ENCODE assay signal across 30 cellular contexts in genomic region chr11:31387379-31387778, GRCh38. TPM values are rescaled to one million over a fixed set of nuclear protein-coding genes. Genes with fewer than 3 reads are reported as not detected.
A peak's percentile ranks its signal among the peaks of the same experiment; 100 is the strongest.
DNase-seq lines count a peak whose midpoint lies in the region; ATAC-seq and TF ChIP-seq lines count a peak whose summit lies in the region.
"Had no signal": no experiment of that assay in that cellular context is flagged by ENCODE, and none has a peak within 500 bp of the region (broad histone marks: within the 10 kb centered on the region; RNA-seq: fewer than 3 reads in every experiment).

No MANE protein-coding gene starts in this region.

- H3K14ac ChIP-seq in IMR-90 (replicated peaks; ENCODE audit: low read depth, low read length): no peak overlapping the region

- peak; percentile 59 for ATAC-seq in IMR-90 (ENCODE audit: low read depth)
- no peak for ATAC-seq in HG03342 (IDR thresholded peaks at IDR 0.05; ENCODE audit: unreplicated experiment)
- no peak for ATAC-seq in GM21737 (IDR thresholded peaks at IDR 0.05; ENCODE audit: unreplicated experiment)
- no peak for ATAC-seq in GM18502 (IDR thresholded peaks at IDR 0.05; ENCODE audit: poor library complexity, unreplicated experiment)
- ATAC-seq: A549, GM12878, left ventricle myocardium superior, pancreas, right lobe of liver had no signal

- no peak overlapping the region for H3K4me2 ChIP-seq in IMR-90 (ENCODE audit: low read depth, low read length)
- H3K4me2 ChIP-seq: A549 had no signal

- in situ Hi-C loops in IMR-90 (cut with MboI; ENCODE audit: low sequenced_read_pairs): no loop called here

- no peak overlapping the region for H2AFZ ChIP-seq in IMR-90 (replicated peaks; ENCODE audit: low read length, poor library complexity)
- H2AFZ ChIP-seq: GM23248 had no signal

- CTCF ChIA-PET in IMR-90 (lab: Yijun Ruan, JAX): no interaction called here

- no peak for TF ChIP-seq CTCF in AG10803 (conservative IDR thresholded peaks at IDR 0.05; ENCODE audit: low read length)
- no peak for TF ChIP-seq CTCF in IMR-90 (conservative IDR thresholded peaks at IDR 0.05; ENCODE audit: low read depth, low read length)

- no peak overlapping the region for H3K4ac ChIP-seq in IMR-90 (ENCODE audit: low read depth, low read length)

- no peak overlapping the region for H3K56ac ChIP-seq in IMR-90 (ENCODE audit: extremely low read depth, insufficient read depth, low read length)

- no peak overlapping the region for H2BK120ac ChIP-seq in IMR-90 (ENCODE audit: low read depth, low read length)

- H4K20me1 ChIP-seq in IMR-90 (ENCODE audit: insufficient read depth, low read length): no peaks in the 10 kb centered on the region

- peaks cover 0 to 3% of the 10 kb centered on the region in 2 experiments; a peak in 1 of 4 replicates for H3K79me1 ChIP-seq in IMR-90 (ENCODE audit: low read depth in 1 of 2, low read length in 2 of 2)

- no peak for TF ChIP-seq POLR2A in IMR-90 (IDR thresholded peaks at IDR 0.05; ENCODE audit: low read depth, low read length)

- no peak overlapping the region for H3K18ac ChIP-seq in IMR-90 (ENCODE audit: low read depth, low read length)

- no peak overlapping the region for H3K9ac ChIP-seq in IMR-90 (ENCODE audit: low read depth, low read length)
- H3K9ac ChIP-seq: GM23248 had no signal

- H3K27ac ChIP-seq in IMR-90 (ENCODE audit: insufficient read depth, low read length): no peak overlapping the region
- no peak overlapping the region for H3K27ac ChIP-seq in epithelial cell of prostate
- peak overlapping the region; percentile 65 for H3K27ac ChIP-seq in mesodermal cell (ENCODE audit: low read depth, low read length, severe bottlenecking)
- H3K27ac ChIP-seq: A549, esophagus squamous epithelium, GM23248, pancreas, right lobe of liver, upper lobe of left lung had no signal

- H2AK5ac ChIP-seq in IMR-90 (ENCODE audit: low read depth, low read length): no peak overlapping the region

- no peak overlapping the region for H2BK5ac ChIP-seq in IMR-90 (ENCODE audit: low read depth, low read length, poor library complexity, severe bottlenecking)

- no peak overlapping the region for H3K23ac ChIP-seq in IMR-90 (ENCODE audit: low read depth, low read length)

- no peak overlapping the region for H2BK20ac ChIP-seq in IMR-90 (ENCODE audit: low read depth, low read length)

- dilution Hi-C loops in IMR-90 (cut with HindIII; ENCODE audit: low sequenced_read_pairs, unreplicated experiment): no loop called here

- TF ChIP-seq RAD21 in IMR-90 (IDR thresholded peaks at IDR 0.05; ENCODE audit: low read length): no peak

- H2BK15ac ChIP-seq in IMR-90 (ENCODE audit: low read depth, low read length): no peak overlapping the region

- H3K27me3 ChIP-seq in IMR-90 (ENCODE audit: control insufficient read depth, insufficient read depth, low read length): no peaks in the 10 kb centered on the region
- H3K27me3 ChIP-seq: esophagus squamous epithelium, pancreas, right lobe of liver, upper lobe of left lung had no signal

- WGBS in IMR-90 (ENCODE audit: extremely low coverage in 2 of 2, insufficient read length in 1 of 2), 2 experiments: no CpG with 5 or more reads among the region's 2 CpGs
- WGBS in mesodermal cell (ENCODE audit: insufficient coverage in 2 of 2), 2 experiments: 67 to 80% methylated on average over 1 of the region's 2 CpGs

- H3K36me3 ChIP-seq in IMR-90 (ENCODE audit: control insufficient read depth, insufficient read depth, low read length) (no peaks in the 10 kb centered on the region), mesodermal cell (ENCODE audit: control insufficient read depth, insufficient read depth, low read length) (no peaks in the 10 kb centered on the region)
- H3K36me3 ChIP-seq: pancreas, right lobe of liver, upper lobe of left lung had no signal

- no peaks in the 10 kb centered on the region for H3K9me3 ChIP-seq in IMR-90 (ENCODE audit: control insufficient read depth, insufficient read depth, low read length)
- H3K9me3 ChIP-seq in mesodermal cell (ENCODE audit: control insufficient read depth, low read length): no peaks in the 10 kb centered on the region
- H3K9me3 ChIP-seq: A549, esophagus squamous epithelium, pancreas, right lobe of liver, upper lobe of left lung had no signal

- no peak overlapping the region for H3K4me3 ChIP-seq in AG10803 (ENCODE audit: low read length)
- H3K4me3 ChIP-seq in IMR-90 (ENCODE audit: insufficient read depth, low read depth, low read length): no peak overlapping the region
- no peak overlapping the region for H3K4me3 ChIP-seq in mesodermal cell (ENCODE audit: extremely low read depth, insufficient read depth, low read length, poor library complexity, severe bottlenecking)
- H3K4me3 ChIP-seq: A549, esophagus squamous epithelium, GM12878, GM23248, pancreas, right lobe of liver, upper lobe of left lung had no signal

- BruUV-seq in IMR-90 (replicated peaks; lab: Mats Ljungman, UMichigan): no TSS peak

- intact Hi-C loops in IMR-90 (cut with micrococcal nuclease): no loop called here

- H4K91ac ChIP-seq in IMR-90 (ENCODE audit: insufficient read depth, low read depth, low read length): no peak overlapping the region

- H3K4me1 ChIP-seq in IMR-90 (ENCODE audit: control insufficient read depth, insufficient read depth, low read length) (peaks cover 2% of the 10 kb centered on the region), mesodermal cell (ENCODE audit: control insufficient read depth, insufficient read depth, low read length, poor library complexity, severe bottlenecking) (no peaks in the 10 kb centered on the region)
- H3K4me1 ChIP-seq: A549, esophagus squamous epithelium, pancreas, right lobe of liver, upper lobe of left lung had no signal

- H4K8ac ChIP-seq in IMR-90 (ENCODE audit: low read depth in 2 of 2, low read length in 2 of 2): no peak overlapping the region

- DNase-seq in AG10803 (ENCODE audit: low read depth) (peak; percentile 86), IMR-90 (peak; percentile 16), epithelial cell of prostate (ENCODE audit: low read depth, low spot score) (peak; percentile 20), SKM-1 treated with dmso at 0.1 percent for 144 hours (lab: John Stamatoyannopoulos, UW; ENCODE audit: unreplicated experiment) (no peak)
- DNase-seq: activated CD4-positive, alpha-beta memory T cell treated with anti-CD3 and anti-CD28 coated beads for 36 hours; activated CD4-positive, CD25-positive, alpha-beta regulatory T cell; activated CD8-positive, alpha-beta memory T cell treated with anti-CD3 and anti-CD28 coated beads, Interleukin-2, amount 50 U/mL, for 48 hours; C1 segment of cervical spinal cord; DMS79; esophagus squamous epithelium; GM23248; hypothalamus; left ventricle myocardium superior; NCI-H1105 treated with DMSO at 0.1 percent for 48 hours; NCI-H2029; pancreas; right lobe of liver; stimulated activated CD4-positive, alpha-beta T cell treated with anti-CD3 and anti-CD28 coated beads, Interleukin-12 subunit alpha, Interleukin-12 subunit beta, amount 100 ng/mL, for 4 hours; stimulated activated CD4-positive, alpha-beta T cell treated with anti-CD3 and anti-CD28 coated beads, Interleukin-4, amount 100 ng/mL, for 1 hour; T-helper 1 cell; upper lobe of left lung had no signal

- POLR2A ChIA-PET in IMR-90 (lab: Charles Lee; ENCODE audit: unreplicated experiment): interaction anchor here (0.7 kb wide), 1 partner anchor 14 kb away, joined by 4 read pairs; no protein-coding TSS in a partner anchor

- H3K9me1 ChIP-seq in IMR-90 (ENCODE audit: insufficient read depth, low read length): peaks cover 15% of the 10 kb centered on the region; the same call in 1 of the 2 replicates

- H4K5ac ChIP-seq in IMR-90 (ENCODE audit: low read depth, low read length): no peak overlapping the region

- no peak overlapping the region for H2AK9ac ChIP-seq in IMR-90 (replicated peaks; ENCODE audit: low read depth, low read length, poor library complexity)

TF ChIP-seq in IMR-90, 13 proteins besides CTCF, POLR2A, EP300 and RAD21:
- TF ChIP-seq FOS (IDR thresholded peaks at IDR 0.05; ENCODE audit: low read depth, low read length) (no peak), SMC3 (IDR thresholded peaks at IDR 0.05; ENCODE audit: low read depth, low read length) (no peak), USF2 (IDR thresholded peaks at IDR 0.05; ENCODE audit: low read depth, low read length) (no peak), MAZ (IDR thresholded peaks at IDR 0.05; ENCODE audit: borderline replicate concordance, low read depth, low read length) (no peak), MAFK (IDR thresholded peaks at IDR 0.05; ENCODE audit: low read depth, low read length) (no peak), CHD1 (IDR thresholded peaks at IDR 0.05; ENCODE audit: low read depth, low read length) (no peak), RFX5 (IDR thresholded peaks at IDR 0.05; ENCODE audit: low read depth, low read length) (no peak), NFE2L2 (IDR thresholded peaks at IDR 0.05; ENCODE audit: low read depth, low read length) (no peak), RCOR1 (IDR thresholded peaks at IDR 0.05; ENCODE audit: insufficient replicate concordance, low read length) (no peak)

RNA-seq across cellular contexts. Expression of gene DNAJC24, which starts 17.7 kb away (rescaled TPM):
- 8.2 and 16.1 TPM in 2 replicates for total RNA-seq in IMR-90 (2012; rRNA removed)
- polyA plus RNA-seq in IMR-90 (2012; rRNA removed): 8.1 and 8.9 TPM in 2 replicates
- polyA plus RNA-seq in IMR-90 (2012; cell fraction: cytosol; rRNA removed): 1.5 and 2.4 TPM in 2 replicates
- polyA plus RNA-seq in IMR-90 (2012; cell fraction: nucleus; rRNA removed; ENCODE audit: low replicate concordance): 4.2 and 17.0 TPM in 2 replicates
- 13.7 TPM for polyA plus RNA-seq in mesodermal cell (2013, experiment 1 of 2)
- 15.4 TPM for polyA plus RNA-seq in mesodermal cell (2013, experiment 2 of 2)

RNA-seq across cellular contexts. Expression of gene DCDC1, which starts 17.8 kb away (rescaled TPM):
- under 0.01 TPM in 1 of 2 replicates, not detected in the other for total RNA-seq in IMR-90 (2012; rRNA removed)
- not detected in 2 replicates for polyA plus RNA-seq in IMR-90 (2012; rRNA removed)
- polyA plus RNA-seq in IMR-90 (2012; cell fraction: cytosol; rRNA removed): 0.03 TPM in 1 of 2 replicates, not detected in the other
- not detected in 2 replicates for polyA plus RNA-seq in IMR-90 (2012; cell fraction: nucleus; rRNA removed; ENCODE audit: low replicate concordance)
- 1.1 TPM for polyA plus RNA-seq in mesodermal cell (2013, experiment 1 of 2)
- 0.76 TPM for polyA plus RNA-seq in mesodermal cell (2013, experiment 2 of 2)
- total RNA-seq: activated T-helper 2 cell treated with anti-CD3 and anti-CD28 coated beads, Interferon-gamma antibody, Interleukin-2, Interleukin-4, amounts not matched to agents 10 μg/mL and 5 μg/mL and 100 μg/mL, durations not matched to agents 14 hours and 24 hours and 36 hours; cardiac septum; esophagus squamous epithelium; GM12878; GM23248; left ventricle myocardium superior; SK-MEL-5 had no signal
- polyA plus RNA-seq: GM12878, GM23248 had no signal
